13 cellular contexts compared by ENCODE assay signal in genomic region chr11:64842366-64842759, GRCh38. TPM values are rescaled to one million over a fixed set of nuclear protein-coding genes. Genes with fewer than 3 reads are reported as not detected.
DNase-seq lines count a peak whose midpoint lies in the region; ATAC-seq and TF ChIP-seq lines count a peak whose summit lies in the region.
"Had no signal": no experiment of that assay in that cellular context is flagged by ENCODE, and none has a peak within 500 bp of the region (broad histone marks: within the 10 kb centered on the region; RNA-seq: fewer than 3 reads in every experiment).

No MANE protein-coding gene starts in this region.

- H3K4me3 ChIP-seq in heart left ventricle (no peak overlapping the region), breast epithelium (peak overlapping the region in 2 of 3 donors; percentile 68 to 82), mesendoderm (ENCODE audit: low read length) (no peak overlapping the region), urinary bladder (ENCODE audit: low read depth, low read length) (no peak overlapping the region)
- H3K4me3 ChIP-seq: lung had no signal

- TF ChIP-seq POLR2A in heart left ventricle (IDR thresholded peaks at IDR 0.05) (no peak), breast epithelium (IDR thresholded peaks at IDR 0.05) (no peak)

- peak overlapping the region; percentile 41 for H3K9ac ChIP-seq in mesendoderm (ENCODE audit: low read length)

- H2BK120ac ChIP-seq in mesendoderm (ENCODE audit: low read depth, low read length), result no peak overlapping the region

- peaks cover 0 to 15% (median 8%) of the 10 kb centered on the region in 12 donors for H3K4me1 ChIP-seq in heart left ventricle
- H3K4me1 ChIP-seq in breast epithelium, result peaks cover 0 to 13% of the 10 kb centered on the region in 2 donors
- peaks cover 11% of the 10 kb centered on the region for H3K4me1 ChIP-seq in mesendoderm (ENCODE audit: control insufficient read depth, low read depth, low read length)
- H3K4me1 ChIP-seq in urinary bladder (ENCODE audit: insufficient read depth), result no peaks in the 10 kb centered on the region

- H3K27ac ChIP-seq in heart left ventricle, result no peak overlapping the region
- H3K27ac ChIP-seq in breast epithelium, result peak overlapping the region; percentile 94 to 96
- peak overlapping the region; percentile 65 for H3K27ac ChIP-seq in mesendoderm (ENCODE audit: low read depth, low read length)
- peak overlapping the region; percentile 51 for H3K27ac ChIP-seq in urinary bladder (ENCODE audit: low read depth)

- no peak overlapping the region for H3K23ac ChIP-seq in mesendoderm (ENCODE audit: low read length)

- peak overlapping the region; percentile 60 for H3K4ac ChIP-seq in mesendoderm (ENCODE audit: low read depth, low read length)

- no peaks in the 10 kb centered on the region for H3K36me3 ChIP-seq in heart left ventricle
- no peaks in the 10 kb centered on the region for H3K36me3 ChIP-seq in breast epithelium
- no peaks in the 10 kb centered on the region for H3K36me3 ChIP-seq in mesendoderm (ENCODE audit: control insufficient read depth, insufficient read depth, low read length)
- H3K36me3 ChIP-seq in urinary bladder (ENCODE audit: insufficient read depth), result no peaks in the 10 kb centered on the region

- H3K79me2 ChIP-seq in mesendoderm (ENCODE audit: control insufficient read depth, insufficient read depth, low read length), result no peaks in the 10 kb centered on the region

- no peak overlapping the region for H3K4me2 ChIP-seq in mesendoderm (ENCODE audit: low read length)

- H4K8ac ChIP-seq in mesendoderm (ENCODE audit: low read depth, low read length), result no peak overlapping the region

- H2AK5ac ChIP-seq in mesendoderm (ENCODE audit: low read length), result peak overlapping the region; percentile 39

- H3K27me3 ChIP-seq in heart left ventricle, result peaks cover 0 to 4% (median 0%) of the 10 kb centered on the region in 9 donors
- H3K27me3 ChIP-seq in breast epithelium, result no peaks in the 10 kb centered on the region
- no peaks in the 10 kb centered on the region for H3K27me3 ChIP-seq in mesendoderm (ENCODE audit: insufficient read depth, low read length, poor library complexity)

- peaks cover 4% of the 10 kb centered on the region for H3K79me1 ChIP-seq in mesendoderm (ENCODE audit: low read length)

- no peaks in the 10 kb centered on the region for H3K9me3 ChIP-seq in heart left ventricle
- no peaks in the 10 kb centered on the region for H3K9me3 ChIP-seq in breast epithelium

- ATAC-seq in left ventricle myocardium superior (no peak), heart left ventricle (no peak), HG03139 (IDR thresholded peaks at IDR 0.05; ENCODE audit: unreplicated experiment) (no peak)

- no peak overlapping the region for H4K5ac ChIP-seq in mesendoderm (ENCODE audit: low read length)

- H2BK5ac ChIP-seq in mesendoderm (ENCODE audit: low read length), result no peak overlapping the region

- peak overlapping the region; percentile 72 for H3K56ac ChIP-seq in mesendoderm (ENCODE audit: low read length)

- no peak for TF ChIP-seq CTCF in heart left ventricle (IDR thresholded peaks at IDR 0.05)
- no peak for TF ChIP-seq CTCF in breast epithelium (IDR thresholded peaks at IDR 0.05)

- H3K18ac ChIP-seq in mesendoderm (ENCODE audit: low read length), result peak overlapping the region; percentile 0

- DNase-seq in left ventricle myocardium superior, result peak; percentile 15
- no peak for DNase-seq in heart left ventricle
- peak in 1 of 2 donors; percentile 70 for DNase-seq in breast epithelium (ENCODE audit: low spot score in 2 of 2)
- peak; percentile 69 for DNase-seq in mesendoderm
- DNase-seq in COR-L47 (lab: John Stamatoyannopoulos, UW), result no peak
- no peak for DNase-seq in NCI-H1436 treated with DMSO at 0.1 percent for 48 hours (lab: John Stamatoyannopoulos, UW)
- DNase-seq: activated CD8-positive, alpha-beta memory T cell treated with anti-CD3 and anti-CD28 coated beads for 24 hours; head of caudate nucleus; NCI-H524 treated with DMSO at 0.1 percent for 48 hours; occipital lobe had no signal

- H2BK15ac ChIP-seq in mesendoderm (replicated peaks; ENCODE audit: low read depth), result no peak overlapping the region

- intact Hi-C loops in left ventricle myocardium superior (cut with micrococcal nuclease), result no loop called here
- intact Hi-C loops in heart left ventricle (cut with DNase I), result loop anchor here in 8 of 10 donors (5.0 to 10.0 kb wide), 5 partner anchors 152 to 272 kb away; partner anchors contain the start of genes ARL2 (in 4 of the 8), TM7SF2 (in 2 of the 8), ZNHIT2 (in 2 of the 8) and BATF2 (in 1 of the 8)
- intact Hi-C loops in breast epithelium (cut with DNase I; ENCODE audit: low total_unique reads), result no loop called here

- 80 to 88% (median 84%) methylated on average over 6 of the region's 6 CpGs for WGBS in heart left ventricle, 4 donors
- no CpG with 5 or more reads among the region's 6 CpGs for WGBS in mesendoderm (ENCODE audit: extremely low coverage, insufficient coverage, low lambda C conversion rate)
- WGBS in urinary bladder, result 79% methylated on average over 6 of the region's 6 CpGs

RNA-seq across cellular contexts. Expression of gene CDC42BPG, which starts 2.1 kb away (rescaled TPM):
- total RNA-seq in left ventricle myocardium superior (0.40 TPM), heart left ventricle (under 1 TPM in 8 of 9 donors, not detected in 1; 0.12 to 0.50 (median 0.26) TPM), breast epithelium (10 to 100 TPM in 1 of 3 donors, 1 to 10 TPM in 1, not detected in 1; 5.9 to 14.9 TPM), urinary bladder (4.3 TPM)
- polyA plus RNA-seq in heart left ventricle (under 1 TPM; 0.12 to 0.15 TPM), urinary bladder (3.2 TPM)
- 3.2 TPM for polyA plus RNA-seq in mesendoderm (2013, experiment 1 of 2)
- polyA plus RNA-seq in mesendoderm (2013, experiment 2 of 2), result 3.4 TPM

RNA-seq across cellular contexts. Expression of gene MEN1, which starts 32.0 kb away (rescaled TPM):
- total RNA-seq in left ventricle myocardium superior, result 9.1 TPM
- 10 to 100 TPM in 4 of 9 donors, 1 to 10 TPM in 5; 6.6 to 15.0 (median 9.0) TPM for total RNA-seq in heart left ventricle
- polyA plus RNA-seq in heart left ventricle, result 10 to 100 TPM in 1 of 2 donors, 1 to 10 TPM in 1; 7.2 to 15.2 TPM
- 10 to 100 TPM; 11.4 to 19.0 (median 14.8) TPM for total RNA-seq in breast epithelium
- polyA plus RNA-seq in mesendoderm (2013, experiment 1 of 2), result 46.1 TPM
- 44.6 TPM for polyA plus RNA-seq in mesendoderm (2013, experiment 2 of 2)
- 11.3 TPM for total RNA-seq in urinary bladder
- 17.4 TPM for polyA plus RNA-seq in urinary bladder

RNA-seq across cellular contexts. Expression of gene EHD1, which starts 36.1 kb away (rescaled TPM):
- total RNA-seq in left ventricle myocardium superior (52.5 TPM), heart left ventricle (100 to 1,000 TPM in 1 of 9 donors, 10 to 100 TPM in 8; 38.2 to 102 (median 58.2) TPM), breast epithelium (10 to 100 TPM; 26.9 to 45.4 (median 31.2) TPM), urinary bladder (31.3 TPM)
- polyA plus RNA-seq in heart left ventricle (10 to 100 TPM; 27.9 to 50.4 TPM), urinary bladder (50.5 TPM)
- polyA plus RNA-seq in mesendoderm (2013, experiment 1 of 2), result 21.1 TPM
- 21.9 TPM for polyA plus RNA-seq in mesendoderm (2013, experiment 2 of 2)

RNA-seq across cellular contexts. Expression of gene MAP4K2, which starts 39.3 kb away (rescaled TPM):
- total RNA-seq in left ventricle myocardium superior, result 8.6 TPM
- total RNA-seq in heart left ventricle, result 10 to 100 TPM in 3 of 9 donors, 1 to 10 TPM in 6; 7.0 to 27.5 (median 8.6) TPM
- 1 to 10 TPM; 7.8 to 9.5 TPM for polyA plus RNA-seq in heart left ventricle
- 10 to 100 TPM in 2 of 3 donors, 1 to 10 TPM in 1; 7.7 to 16.1 (median 14.0) TPM for total RNA-seq in breast epithelium
- 10.2 TPM for polyA plus RNA-seq in mesendoderm (2013, experiment 1 of 2)
- 10.2 TPM for polyA plus RNA-seq in mesendoderm (2013, experiment 2 of 2)
- 11.7 TPM for total RNA-seq in urinary bladder
- 13.9 TPM for polyA plus RNA-seq in urinary bladder

Comparison
In these comparisons a context has a peak if more than half of its experiments do, and no peak if none do; other contexts are left out.
1. DNase-seq: peak in left ventricle myocardium superior (single experiment) and mesendoderm (single experiment); none in heart left ventricle (0 of 5), COR-L47 (single experiment) and NCI-H1436 treated with DMSO at 0.1 percent for 48 hours (single experiment).
2. intact Hi-C loops: an anchor here in heart left ventricle (5.0 to 10.0 kb wide); none called in left ventricle myocardium superior and breast epithelium.
3. H3K27ac ChIP-seq: peak in breast epithelium (2 of 2), mesendoderm (single experiment) and urinary bladder (single experiment); none in heart left ventricle (0 of 12).
4. H3K4me3 ChIP-seq: peak in breast epithelium (2 of 3); none in heart left ventricle (0 of 12), mesendoderm (single experiment) and urinary bladder (single experiment).